In genomic region chr9:128715436-128715750, GRCh38 we compare ENCODE assay signal across 25 cellular contexts. TPM values are rescaled to one million over a fixed set of nuclear protein-coding genes. Genes with fewer than 3 reads are reported as not detected.
A peak's percentile ranks its signal among the peaks of the same experiment; 100 is the strongest.
DNase-seq lines count a peak whose midpoint lies in the region; ATAC-seq, FAIRE-seq and TF ChIP-seq lines count a peak whose summit lies in the region.
"Had no signal": no experiment of that assay in that cellular context is flagged by ENCODE, and none has a peak within 500 bp of the region (broad histone marks: within the 10 kb centered on the region; RNA-seq: fewer than 3 reads in every experiment).

No MANE protein-coding gene starts in this region.

- H3K27me3 Mint-ChIP-seq in activated naive CD4-positive, alpha-beta T cell treated with anti-CD3 and anti-CD28 coated beads for 36 hours (ENCODE audit: low read depth): no peaks in the 10 kb centered on the region
- no peaks in the 10 kb centered on the region for H3K27me3 Mint-ChIP-seq in H9 (ENCODE audit: low read depth)
- peaks cover 14% of the 10 kb centered on the region for H3K27me3 Mint-ChIP-seq in GM23338 (ENCODE audit: insufficient read depth, low read depth, poor library complexity)
- H3K27me3 Mint-ChIP-seq: CD4-positive, alpha-beta memory T cell had no signal

- H2AFZ ChIP-seq in H9 (ENCODE audit: low read length) (no peak overlapping the region), GM23338 (no peak overlapping the region)

- H4K20me1 ChIP-seq in H9 (ENCODE audit: control insufficient read depth, insufficient read depth, insufficient read length) (no peaks in the 10 kb centered on the region), GM23338 (replicated peaks; ENCODE audit: insufficient read depth) (no peaks in the 10 kb centered on the region; the same call in 1 of the 2 replicates)
- H4K20me1 ChIP-seq: BLaER1 treated with 17β-estradiol and CSF1 and Interleukin-3, amounts not matched to agents 10 nM and 100 nM had no signal

- no peak for DNase-seq in activated naive CD4-positive, alpha-beta T cell treated with anti-CD3 and anti-CD28 coated beads for 36 hours
- no peak for DNase-seq in activated naive CD4-positive, alpha-beta T cell treated with anti-CD3 and anti-CD28 coated beads, Interleukin-2, amount 50 U/mL, for 72 hours (ENCODE audit: low spot score in 2 of 2)
- DNase-seq in H9 (peak; percentile 8), kidney (peak; percentile 49), substantia nigra (lab: John Stamatoyannopoulos, UW) (no peak), GM23338 (ENCODE audit: low spot score) (no peak)
- DNase-seq: ACHN; Caco-2; CD4-positive, alpha-beta memory T cell; DMS 273 treated with DMSO at 0.1 percent for 48 hours; DMS79 treated with DMSO at 0.1 percent for 48 hours; HFFc6; KG1; NCI-H1105; NCI-H2029 treated with DMSO at 0.1 percent for 48 hours; NCI-H2171; NCI-H345; NCI-H524; NCI-H774; SHP77 had no signal

- no CpG with 5 or more reads among the region's 6 CpGs for WGBS in H9 (ENCODE audit: extremely low coverage, insufficient read length, low lambda C conversion rate)

- CTCF ChIA-PET in activated naive CD4-positive, alpha-beta T cell treated with anti-CD3 and anti-CD28 coated beads for 36 hours (lab: Charles Lee): no interaction called here

- TF ChIP-seq CTCF in H9 (conservative IDR thresholded peaks at IDR 0.05) (no peak), kidney (IDR thresholded peaks at IDR 0.05; ENCODE audit: borderline replicate concordance, extremely low read depth, insufficient read depth) (no peak), GM23338 (conservative IDR thresholded peaks at IDR 0.05; ENCODE audit: low read depth in 2 of 2) (no peak)

- intact Hi-C loops in activated naive CD4-positive, alpha-beta T cell treated with anti-CD3 and anti-CD28 coated beads for 36 hours (cut with micrococcal nuclease): no loop called here
- intact Hi-C loops in kidney (cut with DNase I): no loop called here

- H3K4me3 Mint-ChIP-seq in activated naive CD4-positive, alpha-beta T cell treated with anti-CD3 and anti-CD28 coated beads for 36 hours: no peak overlapping the region
- no peak overlapping the region for H3K4me3 Mint-ChIP-seq in H9
- H3K4me3 Mint-ChIP-seq in GM23338: no peak overlapping the region
- H3K4me3 Mint-ChIP-seq: CD4-positive, alpha-beta memory T cell; HFFc6 had no signal

- no peaks in the 10 kb centered on the region for H3K9me3 Mint-ChIP-seq in activated naive CD4-positive, alpha-beta T cell treated with anti-CD3 and anti-CD28 coated beads for 36 hours
- H3K9me3 Mint-ChIP-seq in activated naive CD4-positive, alpha-beta T cell treated with anti-CD3 and anti-CD28 coated beads, Interleukin-2, amount 50 U/mL, for 72 hours: no peaks in the 10 kb centered on the region
- H3K9me3 Mint-ChIP-seq in H9: no peaks in the 10 kb centered on the region
- H3K9me3 Mint-ChIP-seq in GM23338: no peaks in the 10 kb centered on the region
- H3K9me3 Mint-ChIP-seq: HFFc6 had no signal

- ATAC-seq in activated naive CD4-positive, alpha-beta T cell treated with anti-CD3 and anti-CD28 coated beads, Interleukin-2, amount 50 U/mL, for 72 hours: no peak
- ATAC-seq in GM23338: no peak

- H3K9me3 ChIP-seq in H9 (ENCODE audit: control insufficient read depth, low read depth, low read length): no peaks in the 10 kb centered on the region
- no peaks in the 10 kb centered on the region for H3K9me3 ChIP-seq in kidney (ENCODE audit: control insufficient read depth in 1 of 2, low read length in 2 of 2)
- H3K9me3 ChIP-seq: BLaER1 treated with 17β-estradiol and CSF1 and Interleukin-3, amounts not matched to agents 10 nM and 100 nM; Caco-2; Peyer's patch had no signal

- no peak overlapping the region for H3K56ac ChIP-seq in H9 (ENCODE audit: insufficient read length, low read depth, low read length)

- no peak overlapping the region for H2AK5ac ChIP-seq in H9 (ENCODE audit: insufficient read length, low read length)

- no peak overlapping the region for H2BK15ac ChIP-seq in H9 (ENCODE audit: low read depth, low read length)

- H3T11ph ChIP-seq in H9 (ENCODE audit: low read length): no peak overlapping the region

- H4K91ac ChIP-seq in H9 (ENCODE audit: insufficient read length, low read depth, low read length): no peak overlapping the region

- H3K4me3 ChIP-seq in kidney (ENCODE audit: low read length in 2 of 2): no peak overlapping the region
- no peak overlapping the region for H3K4me3 ChIP-seq in GM23338
- H3K4me3 ChIP-seq: BLaER1 treated with 17β-estradiol and CSF1 and Interleukin-3, amounts not matched to agents 10 nM and 100 nM; Peyer's patch had no signal

- H3K27me3 ChIP-seq in H9 (ENCODE audit: insufficient read depth, low read length) (no peaks in the 10 kb centered on the region), GM23338 (ENCODE audit: insufficient read depth) (no peaks in the 10 kb centered on the region)
- H3K27me3 ChIP-seq: BLaER1 treated with 17β-estradiol and CSF1 and Interleukin-3, amounts not matched to agents 10 nM and 100 nM; Peyer's patch had no signal

- H3K9me2 ChIP-seq in GM23338 (ENCODE audit: insufficient read depth): no peaks in the 10 kb centered on the region

- H4K8ac ChIP-seq in H9 (replicated peaks; ENCODE audit: insufficient read length, low read depth, low read length): no peak overlapping the region

- no peak overlapping the region for H3K18ac ChIP-seq in H9 (ENCODE audit: insufficient read length, low read depth, low read length)

- H3K36me3 ChIP-seq in kidney (ENCODE audit: control insufficient read depth in 1 of 2, insufficient read depth in 2 of 2, low read length in 2 of 2): no peaks in the 10 kb centered on the region
- no peaks in the 10 kb centered on the region for H3K36me3 ChIP-seq in GM23338 (ENCODE audit: insufficient read depth)
- H3K36me3 ChIP-seq: Peyer's patch had no signal

- no peak overlapping the region for H3K23ac ChIP-seq in H9 (ENCODE audit: insufficient read length, low read depth, low read length)

- H3K4me1 Mint-ChIP-seq in activated naive CD4-positive, alpha-beta T cell treated with anti-CD3 and anti-CD28 coated beads for 36 hours (ENCODE audit: low read depth): no peaks in the 10 kb centered on the region
- H3K4me1 Mint-ChIP-seq in H9: no peaks in the 10 kb centered on the region
- H3K4me1 Mint-ChIP-seq in GM23338: no peaks in the 10 kb centered on the region; the same call in 2 of the 3 replicates
- H3K4me1 Mint-ChIP-seq: CD4-positive, alpha-beta memory T cell had no signal

- no peak overlapping the region for H2BK12ac ChIP-seq in H9 (ENCODE audit: insufficient read length, low read depth, low read length)

- H3K27ac ChIP-seq in H9 (ENCODE audit: insufficient read length, low read depth, low read length) (no peak overlapping the region), kidney (ENCODE audit: low read depth in 2 of 2, low read length in 2 of 2) (no peak overlapping the region), substantia nigra (ENCODE audit: low read depth, low read length, poor library complexity, severe bottlenecking) (no peak overlapping the region), GM23338 (ENCODE audit: low read depth) (no peak overlapping the region)
- H3K27ac ChIP-seq: 22Rv1, HL-60, Peyer's patch had no signal

- H2BK20ac ChIP-seq in H9 (ENCODE audit: low read depth, low read length, poor library complexity, severe bottlenecking): no peak overlapping the region

- no peak overlapping the region for H3K4ac ChIP-seq in H9 (ENCODE audit: low read depth, low read length)

- no peak for FAIRE-seq in kidney (lab: Jason Lieb, UNC)
- FAIRE-seq: H54 had no signal

- H2BK5ac ChIP-seq in H9 (ENCODE audit: insufficient read length, low read length): no peak overlapping the region

- H3K23me2 ChIP-seq in H9 (ENCODE audit: insufficient read length, low read depth, low read length, poor library complexity, severe bottlenecking): no peaks in the 10 kb centered on the region

- H3K4me2 ChIP-seq in H9 (ENCODE audit: insufficient read depth, insufficient read length, low read length): no peak overlapping the region
- no peak overlapping the region for H3K4me2 ChIP-seq in GM23338
- H3K4me2 ChIP-seq: BLaER1 treated with 17β-estradiol and CSF1 and Interleukin-3, amounts not matched to agents 10 nM and 100 nM had no signal

- no peaks in the 10 kb centered on the region for H3K79me1 ChIP-seq in H9 (ENCODE audit: insufficient read depth, low read depth, low read length, poor library complexity, severe bottlenecking)

- H3K36me3 Mint-ChIP-seq in activated naive CD4-positive, alpha-beta T cell treated with anti-CD3 and anti-CD28 coated beads for 36 hours (ENCODE audit: low read depth): no peaks in the 10 kb centered on the region
- H3K36me3 Mint-ChIP-seq in activated naive CD4-positive, alpha-beta T cell treated with anti-CD3 and anti-CD28 coated beads, Interleukin-2, amount 50 U/mL, for 72 hours: no peaks in the 10 kb centered on the region
- peaks cover 5 to 40% (median 27%) of the 10 kb centered on the region in 3 experiments; a peak in 6 of 7 replicates for H3K36me3 Mint-ChIP-seq in H9 (ENCODE audit: insufficient read depth in 1 of 3, low read depth in 3 of 3)
- H3K36me3 Mint-ChIP-seq in GM23338 (ENCODE audit: low read depth): peaks cover 5% of the 10 kb centered on the region; the same call in 2 of the 3 replicates

- no peak overlapping the region for H4K5ac ChIP-seq in H9 (ENCODE audit: insufficient read length, low read depth, low read length)

- H3K14ac ChIP-seq in H9 (ENCODE audit: insufficient read depth, low read length): no peak overlapping the region

- no peaks in the 10 kb centered on the region for H3K79me2 ChIP-seq in H9 (ENCODE audit: insufficient read depth, low read length)
- H3K79me2 ChIP-seq in GM23338 (replicated peaks; ENCODE audit: insufficient read depth): no peaks in the 10 kb centered on the region

- no peak overlapping the region for H3K9ac ChIP-seq in H9 (ENCODE audit: extremely low read depth, insufficient read length, low read length)
- H3K9ac ChIP-seq in kidney (ENCODE audit: low read length in 2 of 2): no peak overlapping the region

- H2BK120ac ChIP-seq in H9 (ENCODE audit: low read depth, low read length, poor library complexity, severe bottlenecking): no peak overlapping the region

- H3K4me1 ChIP-seq in H9 (ENCODE audit: insufficient read depth, low read length): no peaks in the 10 kb centered on the region
- no peaks in the 10 kb centered on the region for H3K4me1 ChIP-seq in kidney (ENCODE audit: control insufficient read depth in 1 of 2, insufficient read depth in 1 of 2, low read depth in 1 of 2, low read length in 2 of 2)
- H3K4me1 ChIP-seq in GM23338 (ENCODE audit: insufficient read depth): no peaks in the 10 kb centered on the region

- H3K27ac Mint-ChIP-seq in activated naive CD4-positive, alpha-beta T cell treated with anti-CD3 and anti-CD28 coated beads for 36 hours: peak overlapping the region; percentile 24
- no peak overlapping the region for H3K27ac Mint-ChIP-seq in activated naive CD4-positive, alpha-beta T cell treated with anti-CD3 and anti-CD28 coated beads, Interleukin-2, amount 50 U/mL, for 72 hours
- H3K27ac Mint-ChIP-seq in H9 (no peak overlapping the region), GM23338 (no peak overlapping the region)
- H3K27ac Mint-ChIP-seq: CD4-positive, alpha-beta memory T cell; HFFc6 had no signal

- H3F3A ChIP-seq in GM23338 (replicated peaks; ENCODE audit: low read depth): no peaks in the 10 kb centered on the region

RNA-seq across cellular contexts. Expression of gene ZDHHC12, which starts 8.5 kb away (rescaled TPM):
- 10 to 100 TPM; 50.9 to 53.1 TPM for total RNA-seq in activated naive CD4-positive, alpha-beta T cell treated with anti-CD3 and anti-CD28 coated beads for 36 hours
- 10 to 100 TPM; 56.2 to 59.9 TPM for total RNA-seq in activated naive CD4-positive, alpha-beta T cell treated with anti-CD3 and anti-CD28 coated beads, Interleukin-2, amount 50 U/mL, for 72 hours
- total RNA-seq in H9 (2021) (42.8 and 45.8 TPM in 2 replicates), kidney (39.9 TPM)
- polyA plus RNA-seq in kidney (ENCODE audit: insufficient read depth, low read depth, low replicate concordance) (54.7 TPM), GM23338 (2016; fragmentation: Nextera tagmentation; extraction: Ambion mirVana) (47.5 and 50.3 TPM in 2 replicates)
- 54.1 and 57.9 TPM in 2 replicates for total RNA-seq in GM23338 (2014; rRNA removed; shearing (Covaris generic))

RNA-seq across cellular contexts. Expression of gene PKN3, which starts 13.1 kb away (rescaled TPM):
- 1 to 10 TPM; 6.3 to 7.3 TPM for total RNA-seq in activated naive CD4-positive, alpha-beta T cell treated with anti-CD3 and anti-CD28 coated beads for 36 hours
- 10 to 100 TPM; 10.7 to 14.0 TPM for total RNA-seq in activated naive CD4-positive, alpha-beta T cell treated with anti-CD3 and anti-CD28 coated beads, Interleukin-2, amount 50 U/mL, for 72 hours
- total RNA-seq in H9 (2021) (23.8 and 25.0 TPM in 2 replicates), kidney (14.7 TPM)
- polyA plus RNA-seq in kidney (ENCODE audit: insufficient read depth, low read depth, low replicate concordance) (3.9 TPM), GM23338 (2016; fragmentation: Nextera tagmentation; extraction: Ambion mirVana) (6.2 and 6.7 TPM in 2 replicates)
- total RNA-seq in GM23338 (2014; rRNA removed; shearing (Covaris generic)): 16.3 and 17.7 TPM in 2 replicates

RNA-seq across cellular contexts. Expression of gene SET, which starts 26.4 kb away (rescaled TPM):
- total RNA-seq in activated naive CD4-positive, alpha-beta T cell treated with anti-CD3 and anti-CD28 coated beads for 36 hours: 100 to 1,000 TPM; 669 to 771 TPM
- total RNA-seq in activated naive CD4-positive, alpha-beta T cell treated with anti-CD3 and anti-CD28 coated beads, Interleukin-2, amount 50 U/mL, for 72 hours: 100 to 1,000 TPM; 499 to 548 TPM
- total RNA-seq in H9 (2021) (1,148 and 1,158 TPM in 2 replicates), kidney (247 TPM)
- polyA plus RNA-seq in kidney (ENCODE audit: insufficient read depth, low read depth, low replicate concordance) (127 TPM), GM23338 (2016; fragmentation: Nextera tagmentation; extraction: Ambion mirVana) (1,113 and 1,261 TPM in 2 replicates)
- total RNA-seq in GM23338 (2014; rRNA removed; shearing (Covaris generic)): 949 and 964 TPM in 2 replicates

RNA-seq across cellular contexts. Expression of gene ZER1, which starts 56.3 kb away (rescaled TPM):
- 10 to 100 TPM in 1 of 2 experiments, 1 to 10 TPM in 1; 9.9 to 11.0 TPM for total RNA-seq in activated naive CD4-positive, alpha-beta T cell treated with anti-CD3 and anti-CD28 coated beads for 36 hours
- total RNA-seq in activated naive CD4-positive, alpha-beta T cell treated with anti-CD3 and anti-CD28 coated beads, Interleukin-2, amount 50 U/mL, for 72 hours: 10 to 100 TPM; 17.3 to 24.9 TPM
- 23.1 and 24.2 TPM in 2 replicates for total RNA-seq in H9 (2021)
- 43.2 TPM for total RNA-seq in kidney
- polyA plus RNA-seq in kidney (ENCODE audit: insufficient read depth, low read depth, low replicate concordance): 31.1 TPM
- total RNA-seq in GM23338 (2014; rRNA removed; shearing (Covaris generic)): 14.4 and 23.9 TPM in 2 replicates
- 6.5 and 7.0 TPM in 2 replicates for polyA plus RNA-seq in GM23338 (2016; fragmentation: Nextera tagmentation; extraction: Ambion mirVana)

RNA-seq across cellular contexts. Expression of gene DYNC2I2, which starts 58.7 kb away (rescaled TPM):
- 10 to 100 TPM; 32.4 to 32.8 TPM for total RNA-seq in activated naive CD4-positive, alpha-beta T cell treated with anti-CD3 and anti-CD28 coated beads for 36 hours
- total RNA-seq in activated naive CD4-positive, alpha-beta T cell treated with anti-CD3 and anti-CD28 coated beads, Interleukin-2, amount 50 U/mL, for 72 hours: 10 to 100 TPM; 22.2 to 27.3 TPM
- total RNA-seq in H9 (2021): 58.6 and 62.2 TPM in 2 replicates
- total RNA-seq in kidney: 76.6 TPM
- 98.6 TPM for polyA plus RNA-seq in kidney (ENCODE audit: insufficient read depth, low read depth, low replicate concordance)
- total RNA-seq in GM23338 (2014; rRNA removed; shearing (Covaris generic)): 68.4 and 78.3 TPM in 2 replicates
- 48.7 and 51.5 TPM in 2 replicates for polyA plus RNA-seq in GM23338 (2016; fragmentation: Nextera tagmentation; extraction: Ambion mirVana)

Comparison
In these comparisons a context has a peak if more than half of its experiments do, and no peak if none do; other contexts are left out.
1. DNase-seq: peak in H9 (single experiment) and kidney (single experiment); none in activated naive CD4-positive, alpha-beta T cell treated with anti-CD3 and anti-CD28 coated beads for 36 hours (single experiment), activated naive CD4-positive, alpha-beta T cell treated with anti-CD3 and anti-CD28 coated beads, Interleukin-2, amount 50 U/mL, for 72 hours (0 of 2), substantia nigra (0 of 49) and GM23338 (single experiment).